1 cellular context compared by ENCODE assay signal in genomic region chr2:107235491-107236254, GRCh38.
TF ChIP-seq lines count a peak whose summit lies in the region.

No MANE protein-coding gene starts in this region.

TF ChIP-seq in H1, 55 proteins besides CTCF, POLR2A, EP300 and RAD21 (continued from another document):
- TF ChIP-seq E2F6 (IDR thresholded peaks at IDR 0.05) (no peak), HDAC6 (IDR thresholded peaks at IDR 0.05; ENCODE audit: low read depth, low read length) (no peak), ZNF274 (IDR thresholded peaks at IDR 0.05; ENCODE audit: borderline replicate concordance, extremely low read depth, low read length) (no peak), EGR1 (IDR thresholded peaks at IDR 0.05; ENCODE audit: borderline replicate concordance, low read depth, low read length) (no peak), ATF3 (IDR thresholded peaks at IDR 0.05; ENCODE audit: insufficient read depth, low read depth, low read length) (no peak), RNF2 (IDR thresholded peaks at IDR 0.05; ENCODE audit: borderline replicate concordance, low read depth, low read length, missing control alignments, poor library complexity, severe bottlenecking) (no peak)
